ENCODE assay signal across 17 cellular contexts in the genomic region with DNA sequence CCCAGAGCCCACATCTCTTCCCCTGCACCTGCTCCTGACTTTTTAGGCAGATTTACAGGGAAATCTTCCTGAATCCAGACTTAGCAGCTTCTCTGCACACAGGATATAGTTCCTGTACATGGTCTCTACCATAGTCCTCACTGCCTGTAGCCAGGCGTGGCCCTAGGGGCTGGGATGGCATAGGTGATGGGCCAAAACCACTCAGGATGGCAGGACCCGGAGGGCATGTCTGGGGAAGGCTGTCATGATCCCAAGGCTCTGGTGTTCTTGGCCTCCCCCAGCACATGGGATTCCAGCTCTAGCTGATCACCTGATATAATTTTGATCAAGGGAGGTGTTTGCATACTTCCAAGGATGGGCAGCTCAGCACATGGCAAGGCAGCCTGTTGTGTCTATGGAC. TPM values are rescaled to one million over a fixed set of nuclear protein-coding genes. Genes with fewer than 3 reads are reported as not detected.
DNase-seq lines count a peak whose midpoint lies in the region; ATAC-seq, FAIRE-seq and TF ChIP-seq lines count a peak whose summit lies in the region.
"Had no signal": no experiment of that assay in that cellular context is flagged by ENCODE, and none has a peak within 500 bp of the region (broad histone marks: within the 10 kb centered on the region; RNA-seq: fewer than 3 reads in every experiment).

No MANE protein-coding gene starts in this region.

- WGBS in heart right ventricle, 2 donors, result 91 to 92% methylated on average over 2 of the region's 2 CpGs

- intact Hi-C loops in heart right ventricle (cut with DNase I), result no loop called here

- FAIRE-seq in urothelium cell line (lab: Jason Lieb, UNC), result peak; percentile 27
- FAIRE-seq: H54 had no signal

- no peak for TF ChIP-seq CTCF in RWPE2 (IDR thresholded peaks at IDR 0.05; ENCODE audit: poor library complexity, severe bottlenecking)
- no peak for TF ChIP-seq CTCF in heart right ventricle (IDR thresholded peaks at IDR 0.05)

- DNase-seq in activated effector memory CD4-positive, alpha-beta T cell treated with anti-CD3 and anti-CD28 coated beads, Interleukin-2, amount 50 U/mL, for 16 hours, result peak; percentile 24
- DNase-seq in activated effector memory CD4-positive, alpha-beta T cell treated with Interleukin-2 at 50 U/mL for 16 hours, result no peak
- DNase-seq in RWPE2 (ENCODE audit: low spot score), result peak; percentile 67
- peak; percentile 37 for DNase-seq in left lobe of liver (ENCODE audit: low spot score)
- DNase-seq in urothelium cell line (ENCODE audit: low spot score), result no peak
- DNase-seq in heart right ventricle, result no peak
- DNase-seq in stimulated activated naive CD4-positive, alpha-beta T cell (lab: John Stamatoyannopoulos, UW), result no peak
- DNase-seq in RPMI8226, result no peak
- DNase-seq: 8988T; CD4-positive, alpha-beta memory T cell; DMS153; DMS79; GDM1; HCEC 1CT had no signal

- H3K27ac ChIP-seq in RWPE2 (ENCODE audit: poor library complexity, severe bottlenecking), result no peak overlapping the region
- no peak overlapping the region for H3K27ac ChIP-seq in heart right ventricle
- H3K27ac ChIP-seq: BLaER1 had no signal

- H3K27me3 ChIP-seq in RWPE2 (ENCODE audit: insufficient read depth, poor library complexity, severe bottlenecking) (no peaks in the 10 kb centered on the region), heart right ventricle (peaks cover 0 to 16% (median 5%) of the 10 kb centered on the region in 7 donors)
- H3K27me3 ChIP-seq: BLaER1 had no signal

- H3K36me3 ChIP-seq in RWPE2 (ENCODE audit: low read depth) (0 out of 2 replicates have a peak, but pooled peaks cover 10% of the 10 kb centered on the region), heart right ventricle (no peaks in the 10 kb centered on the region)
- H3K36me3 ChIP-seq: BLaER1 had no signal

- no peak overlapping the region for H3K4me3 ChIP-seq in RWPE2 (ENCODE audit: severe bottlenecking)
- H3K4me3 ChIP-seq in heart right ventricle, result no peak overlapping the region
- H3K4me3 ChIP-seq: BLaER1, GM23338 had no signal

- H3K9me3 ChIP-seq in RWPE2 (ENCODE audit: severe bottlenecking) (no peaks in the 10 kb centered on the region), heart right ventricle (peaks cover 0 to 4% (median 0%) of the 10 kb centered on the region in 11 donors)
- H3K9me3 ChIP-seq: BLaER1 had no signal

- ATAC-seq in RWPE2 (ENCODE audit: low read depth), result no peak
- ATAC-seq in left lobe of liver, result no peak
- ATAC-seq in heart right ventricle, result no peak
- ATAC-seq: GM23338 had no signal

- peaks cover 27% of the 10 kb centered on the region for H3K4me1 ChIP-seq in RWPE2 (ENCODE audit: insufficient read depth, poor library complexity, severe bottlenecking)
- peaks cover 0 to 9% (median 0%) of the 10 kb centered on the region in 9 donors for H3K4me1 ChIP-seq in heart right ventricle

RNA-seq across cellular contexts. Expression of a gene that starts 58.0 kb away (rescaled TPM):
- total RNA-seq in left lobe of liver (3.5 TPM), heart right ventricle (1 to 10 TPM in 4 of 10 donors, under 1 TPM in 6; 0.25 to 1.6 (median 0.79) TPM)
- 1 to 10 TPM; 1.5 to 2.0 TPM for polyA plus RNA-seq in heart right ventricle

Comparison
In these comparisons a context has a peak if more than half of its experiments do, and no peak if none do; other contexts are left out.
1. DNase-seq: peak in activated effector memory CD4-positive, alpha-beta T cell treated with anti-CD3 and anti-CD28 coated beads, Interleukin-2, amount 50 U/mL, for 16 hours (single experiment), RWPE2 (single experiment) and left lobe of liver (single experiment); none in activated effector memory CD4-positive, alpha-beta T cell treated with Interleukin-2 at 50 U/mL for 16 hours (single experiment), urothelium cell line (single experiment), heart right ventricle (0 of 2), stimulated activated naive CD4-positive, alpha-beta T cell (0 of 6) and RPMI8226 (single experiment).